In genomic region chr14:20454359-20454644, GRCh38 we compare ENCODE assay signal across 6 cellular contexts. TPM values are rescaled to one million over a fixed set of nuclear protein-coding genes. Genes with fewer than 3 reads are reported as not detected.
DNase-seq lines count a peak whose midpoint lies in the region; ATAC-seq and TF ChIP-seq lines count a peak whose summit lies in the region.

No MANE protein-coding gene starts in this region.

- no peaks in the 10 kb centered on the region for H3K27me3 ChIP-seq in SJCRH30
- H3K27me3 ChIP-seq in left ventricle myocardium inferior (ENCODE audit: low read depth), result no peaks in the 10 kb centered on the region
- H3K27me3 ChIP-seq in upper lobe of right lung, result no peaks in the 10 kb centered on the region

- DNase-seq in SJCRH30 (no peak), left ventricle myocardium inferior (no peak), upper lobe of right lung (no peak), CD14-positive monocyte (ENCODE audit: low spot score) (no peak)

- peaks cover 29% of the 10 kb centered on the region for H3K36me3 ChIP-seq in SJCRH30
- peaks cover 67% of the 10 kb centered on the region for H3K36me3 ChIP-seq in left ventricle myocardium inferior
- peaks cover 64% of the 10 kb centered on the region for H3K36me3 ChIP-seq in upper lobe of right lung

- peaks cover 0 to 1% (median 0%) of the 10 kb centered on the region in 3 donors for H3K27me3 Mint-ChIP-seq in CD14-positive monocyte (ENCODE audit: low read depth in 3 of 3)

- peak overlapping the region; percentile 80 for H3K4me3 ChIP-seq in SJCRH30
- H3K4me3 ChIP-seq in left ventricle myocardium inferior, result peak overlapping the region; percentile 78
- H3K4me3 ChIP-seq in upper lobe of right lung, result peak overlapping the region; percentile 74

- H3K4me3 Mint-ChIP-seq in CD14-positive monocyte, result no peak overlapping the region

- intact Hi-C loops in left ventricle myocardium inferior (cut with micrococcal nuclease) (no loop called here), upper lobe of right lung (cut with DNase I) (no loop called here), CD14-positive monocyte (cut with micrococcal nuclease) (loop anchor here (5.0 to 10.0 kb wide), 2 partner anchors 37 to 110 kb away; partner anchors contain the start of gene PARP2 (in 2 of the 2))

- no peaks in the 10 kb centered on the region for H3K4me1 ChIP-seq in SJCRH30
- peaks cover 58% of the 10 kb centered on the region for H3K4me1 ChIP-seq in left ventricle myocardium inferior
- H3K4me1 ChIP-seq in upper lobe of right lung, result peaks cover 30% of the 10 kb centered on the region

- no peak overlapping the region for H3K27ac Mint-ChIP-seq in CD14-positive monocyte

- peaks cover 38 to 54% of the 10 kb centered on the region in 2 donors for H3K36me3 Mint-ChIP-seq in CD14-positive monocyte

- H3K9me3 Mint-ChIP-seq in CD14-positive monocyte, result no peaks in the 10 kb centered on the region

- H3K9me3 ChIP-seq in SJCRH30 (replicated peaks) (no peaks in the 10 kb centered on the region), left ventricle myocardium inferior (replicated peaks) (no peaks in the 10 kb centered on the region), upper lobe of right lung (no peaks in the 10 kb centered on the region)

- H3K27ac ChIP-seq in SJCRH30 (peak overlapping the region; percentile 98), left ventricle myocardium inferior (replicated peaks) (peak overlapping the region; percentile 97), upper lobe of right lung (peak overlapping the region; percentile 92)

- TF ChIP-seq CTCF in left ventricle myocardium inferior (IDR thresholded peaks at IDR 0.05; ENCODE audit: borderline replicate concordance) (no peak), upper lobe of right lung (IDR thresholded peaks at IDR 0.05) (no peak), CD14-positive monocyte (IDR thresholded peaks at IDR 0.05) (no peak)

- H3K4me1 Mint-ChIP-seq in CD14-positive monocyte, result peaks cover 5% of the 10 kb centered on the region

- peak; percentile 34 for ATAC-seq in GM19025 (IDR thresholded peaks at IDR 0.05; ENCODE audit: low read depth, unreplicated experiment)
- ATAC-seq in HG03135 (IDR thresholded peaks at IDR 0.05; ENCODE audit: unreplicated experiment), result peak; percentile 41
- ATAC-seq in upper lobe of right lung, result peak; percentile 69

RNA-seq across cellular contexts. Expression of gene OSGEP, which starts 0.3 kb away (rescaled TPM):
- total RNA-seq in SJCRH30 (2014; rRNA removed; shearing (Covaris generic)), result 27.2 and 34.1 TPM in 2 replicates
- total RNA-seq in left ventricle myocardium inferior, result 19.4 TPM
- 33.8 TPM for total RNA-seq in upper lobe of right lung
- polyA plus RNA-seq in CD14-positive monocyte, result 10 to 100 TPM; 34.7 to 40.0 TPM

RNA-seq across cellular contexts. Expression of gene APEX1, which starts 0.7 kb away (rescaled TPM):
- 221 and 235 TPM in 2 replicates for total RNA-seq in SJCRH30 (2014; rRNA removed; shearing (Covaris generic))
- 75.0 TPM for total RNA-seq in left ventricle myocardium inferior
- total RNA-seq in upper lobe of right lung, result 101 TPM
- polyA plus RNA-seq in CD14-positive monocyte, result 10 to 100 TPM; 69.7 to 85.4 TPM

RNA-seq across cellular contexts. Expression of gene PIP4P1, which starts 6.9 kb away (rescaled TPM):
- total RNA-seq in SJCRH30 (2014; rRNA removed; shearing (Covaris generic)), result 24.2 and 25.0 TPM in 2 replicates
- 19.7 TPM for total RNA-seq in left ventricle myocardium inferior
- 40.2 TPM for total RNA-seq in upper lobe of right lung
- 10 to 100 TPM; 19.4 to 21.2 TPM for polyA plus RNA-seq in CD14-positive monocyte

RNA-seq across cellular contexts. Expression of gene PNP, which starts 14.9 kb away (rescaled TPM):
- 29.9 and 36.8 TPM in 2 replicates for total RNA-seq in SJCRH30 (2014; rRNA removed; shearing (Covaris generic))
- total RNA-seq in left ventricle myocardium inferior (6.4 TPM), upper lobe of right lung (32.8 TPM)
- polyA plus RNA-seq in CD14-positive monocyte, result 10 to 100 TPM; 63.2 to 67.5 TPM

RNA-seq across cellular contexts. Expression of gene KLHL33, which starts 18.3 kb away (rescaled TPM):
- total RNA-seq in SJCRH30 (2014; rRNA removed; shearing (Covaris generic)), result not detected in 2 replicates
- total RNA-seq in left ventricle myocardium inferior (0.33 TPM), upper lobe of right lung (0.29 TPM)
- not detected for polyA plus RNA-seq in CD14-positive monocyte

Comparison
In these comparisons a context has a peak if more than half of its experiments do, and no peak if none do; other contexts are left out.
1. intact Hi-C loops: an anchor here in CD14-positive monocyte (5.0 to 10.0 kb wide); none called in left ventricle myocardium inferior and upper lobe of right lung.